In genomic region chr10:650691-651615, GRCh38 we compare ENCODE assay signal across 13 cellular contexts. TPM values are rescaled to one million over a fixed set of nuclear protein-coding genes. Genes with fewer than 3 reads are reported as not detected.
DNase-seq lines count a peak whose midpoint lies in the region; ATAC-seq and TF ChIP-seq lines count a peak whose summit lies in the region.
"Had no signal": no experiment of that assay in that cellular context is flagged by ENCODE, and none has a peak within 500 bp of the region (broad histone marks: within the 10 kb centered on the region; RNA-seq: fewer than 3 reads in every experiment).

No MANE protein-coding gene starts in this region.

- no peak for TF ChIP-seq POLR2A in esophagus muscularis mucosa (IDR thresholded peaks at IDR 0.05; ENCODE audit: low read depth)

- H3K4me1 ChIP-seq in esophagus muscularis mucosa (peaks cover 50 to 70% (median 60%) of the 10 kb centered on the region in 4 donors), muscle layer of duodenum (ENCODE audit: control insufficient read depth in 1 of 2, insufficient read depth in 2 of 2, low read length in 2 of 2) (peaks cover 3 to 29% of the 10 kb centered on the region in 2 donors)

- no peaks in the 10 kb centered on the region; the same call in 1 of the 2 replicates for H3K4me1 Mint-ChIP-seq in HFFc6 (ENCODE audit: low read depth)
- H3K4me1 Mint-ChIP-seq in type B pancreatic cell (ENCODE audit: unreplicated experiment) = peaks cover 32% of the 10 kb centered on the region
- H3K4me1 Mint-ChIP-seq in activated T-helper 17 cell treated with anti-CD3 and anti-CD28 coated beads, Interleukin-2, amount 50 U/mL, for 72 hours = no peaks in the 10 kb centered on the region
- peaks cover 26% of the 10 kb centered on the region for H3K4me1 Mint-ChIP-seq in osteocyte (ENCODE audit: unreplicated experiment)
- H3K4me1 Mint-ChIP-seq: activated CD4-positive, alpha-beta memory T cell treated with anti-CD3 and anti-CD28 coated beads, Interleukin-2, amount 10 ng/mL, durations not matched to agents 7 days and 5 days; activated naive CD8-positive, alpha-beta T cell treated with anti-CD3 and anti-CD28 coated beads, Interleukin-2, amount 50 U/mL, for 24 hours; immature natural killer cell had no signal

- TF ChIP-seq EP300 in esophagus muscularis mucosa (IDR thresholded peaks at IDR 0.05) = no peak

- H3K27ac ChIP-seq in esophagus muscularis mucosa (replicated peaks in 1 of 4) = peak overlapping the region; percentile 83 to 93 (median 89)
- H3K27ac ChIP-seq in muscle layer of duodenum (ENCODE audit: low read length) = peak overlapping the region; percentile 93
- H3K27ac ChIP-seq: suprapubic skin had no signal

- intact Hi-C loops in esophagus muscularis mucosa (cut with DNase I) = no loop called here

- peak overlapping the region; percentile 87; the same call in 1 of the 2 replicates for H3K4me3 Mint-ChIP-seq in HFFc6
- H3K4me3 Mint-ChIP-seq in type B pancreatic cell = peak overlapping the region; percentile 3
- no peak overlapping the region for H3K4me3 Mint-ChIP-seq in activated T-helper 17 cell treated with anti-CD3 and anti-CD28 coated beads, Interleukin-2, amount 50 U/mL, for 72 hours
- no peak overlapping the region for H3K4me3 Mint-ChIP-seq in osteocyte (ENCODE audit: unreplicated experiment)
- H3K4me3 Mint-ChIP-seq: activated CD4-positive, alpha-beta memory T cell treated with anti-CD3 and anti-CD28 coated beads, Interleukin-2, amount 10 ng/mL, durations not matched to agents 7 days and 5 days; activated naive CD8-positive, alpha-beta T cell treated with anti-CD3 and anti-CD28 coated beads, Interleukin-2, amount 50 U/mL, for 24 hours; immature natural killer cell had no signal

- H3K27me3 Mint-ChIP-seq in HFFc6 (ENCODE audit: insufficient read depth) = peaks cover 6% of the 10 kb centered on the region; the same call in 1 of the 2 replicates
- H3K27me3 Mint-ChIP-seq in type B pancreatic cell = no peaks in the 10 kb centered on the region
- H3K27me3 Mint-ChIP-seq in activated T-helper 17 cell treated with anti-CD3 and anti-CD28 coated beads, Interleukin-2, amount 50 U/mL, for 72 hours = peaks cover 4% of the 10 kb centered on the region
- H3K27me3 Mint-ChIP-seq in osteocyte (ENCODE audit: unreplicated experiment) = no peaks in the 10 kb centered on the region
- H3K27me3 Mint-ChIP-seq: activated CD4-positive, alpha-beta memory T cell treated with anti-CD3 and anti-CD28 coated beads, Interleukin-2, amount 10 ng/mL, durations not matched to agents 7 days and 5 days had no signal

- H3K36me3 Mint-ChIP-seq in HFFc6 (ENCODE audit: low read depth) = peaks cover 9% of the 10 kb centered on the region; the same call in 1 of the 2 replicates
- no peaks in the 10 kb centered on the region for H3K36me3 Mint-ChIP-seq in type B pancreatic cell
- no peaks in the 10 kb centered on the region for H3K36me3 Mint-ChIP-seq in activated T-helper 17 cell treated with anti-CD3 and anti-CD28 coated beads, Interleukin-2, amount 50 U/mL, for 72 hours (ENCODE audit: low read depth)
- no peaks in the 10 kb centered on the region for H3K36me3 Mint-ChIP-seq in osteocyte (ENCODE audit: unreplicated experiment)
- H3K36me3 Mint-ChIP-seq: immature natural killer cell had no signal

- H3K27ac Mint-ChIP-seq in HFFc6 = peak overlapping the region; percentile 95
- H3K27ac Mint-ChIP-seq in type B pancreatic cell = peak overlapping the region; percentile 72
- no peak overlapping the region for H3K27ac Mint-ChIP-seq in activated T-helper 17 cell treated with anti-CD3 and anti-CD28 coated beads, Interleukin-2, amount 50 U/mL, for 72 hours
- H3K27ac Mint-ChIP-seq in osteocyte (ENCODE audit: unreplicated experiment) = no peak overlapping the region
- H3K27ac Mint-ChIP-seq: activated CD4-positive, alpha-beta memory T cell treated with anti-CD3 and anti-CD28 coated beads, Interleukin-2, amount 10 ng/mL, durations not matched to agents 7 days and 5 days; activated naive CD8-positive, alpha-beta T cell treated with anti-CD3 and anti-CD28 coated beads, Interleukin-2, amount 50 U/mL, for 24 hours; immature natural killer cell had no signal

- H3K4me3 ChIP-seq in esophagus muscularis mucosa (peak overlapping the region; percentile 47 to 55 (median 52)), muscle layer of duodenum (ENCODE audit: low read depth in 1 of 2, low read length in 2 of 2) (peak overlapping the region; percentile 49 to 59)
- H3K4me3 ChIP-seq: suprapubic skin had no signal

- H3K36me3 ChIP-seq in esophagus muscularis mucosa (no peaks in the 10 kb centered on the region), muscle layer of duodenum (ENCODE audit: control insufficient read depth in 1 of 2, insufficient read depth in 2 of 2, low read length in 2 of 2) (no peaks in the 10 kb centered on the region)
- H3K36me3 ChIP-seq: suprapubic skin had no signal

- H3K9me3 ChIP-seq in esophagus muscularis mucosa (peaks cover 0 to 2% (median 0%) of the 10 kb centered on the region in 4 donors), muscle layer of duodenum (ENCODE audit: control insufficient read depth in 1 of 2, low read length in 2 of 2) (no peaks in the 10 kb centered on the region)
- H3K9me3 ChIP-seq: suprapubic skin had no signal

- ATAC-seq in activated T-helper 17 cell treated with anti-CD3 and anti-CD28 coated beads, Interleukin-2, amount 50 U/mL, for 72 hours (replicated peaks) = no peak
- no peak for ATAC-seq in HG03135 (IDR thresholded peaks at IDR 0.05; ENCODE audit: unreplicated experiment)
- ATAC-seq: activated naive CD8-positive, alpha-beta T cell treated with anti-CD3 and anti-CD28 coated beads, Interleukin-2, amount 50 U/mL, for 24 hours had no signal

- TF ChIP-seq CTCF in HFFc6 (IDR thresholded peaks at IDR 0.05) (no peak), esophagus muscularis mucosa (IDR thresholded peaks at IDR 0.05) (no peak), type B pancreatic cell (conservative IDR thresholded peaks at IDR 0.05) (no peak), osteocyte (IDR thresholded peaks at IDR 0.05) (no peak)

- no peaks in the 10 kb centered on the region for H3K27me3 ChIP-seq in esophagus muscularis mucosa
- no peaks in the 10 kb centered on the region for H3K27me3 ChIP-seq in muscle layer of duodenum (ENCODE audit: low read depth, low read length)
- H3K27me3 ChIP-seq: suprapubic skin had no signal

- DNase-seq in HFFc6 = peak; percentile 68
- no peak for DNase-seq in esophagus muscularis mucosa (ENCODE audit: extremely low spot score)
- DNase-seq in type B pancreatic cell (ENCODE audit: extremely low spot score, unreplicated experiment) = no peak
- no peak for DNase-seq in osteocyte (ENCODE audit: extremely low spot score, unreplicated experiment)
- DNase-seq: activated CD4-positive, alpha-beta memory T cell treated with anti-CD3 and anti-CD28 coated beads, Interleukin-2, amount 10 ng/mL, durations not matched to agents 7 days and 5 days; activated naive CD8-positive, alpha-beta T cell treated with anti-CD3 and anti-CD28 coated beads, Interleukin-2, amount 50 U/mL, for 24 hours; DMS153; immature natural killer cell; T-helper 1 cell had no signal

- WGBS in esophagus muscularis mucosa = 57% methylated on average over 20 of the region's 22 CpGs

- H3K9me3 Mint-ChIP-seq in HFFc6 (no peaks in the 10 kb centered on the region), type B pancreatic cell (no peaks in the 10 kb centered on the region), osteocyte (ENCODE audit: unreplicated experiment) (no peaks in the 10 kb centered on the region)
- no peaks in the 10 kb centered on the region for H3K9me3 Mint-ChIP-seq in activated T-helper 17 cell treated with anti-CD3 and anti-CD28 coated beads, Interleukin-2, amount 50 U/mL, for 72 hours
- H3K9me3 Mint-ChIP-seq: activated CD4-positive, alpha-beta memory T cell treated with anti-CD3 and anti-CD28 coated beads, Interleukin-2, amount 10 ng/mL, durations not matched to agents 7 days and 5 days; activated naive CD8-positive, alpha-beta T cell treated with anti-CD3 and anti-CD28 coated beads, Interleukin-2, amount 50 U/mL, for 24 hours; immature natural killer cell had no signal

RNA-seq across cellular contexts. Expression of gene DIP2C, which starts 38.5 kb away (rescaled TPM):
- 10 to 100 TPM; 23.2 to 28.9 (median 26.3) TPM for total RNA-seq in HFFc6 (2021; fragmentation: NEBNext Ultra II Directional; extraction: Animal tissue kit (Norgen Biotek cat#: 25700))
- total RNA-seq in esophagus muscularis mucosa = 10 to 100 TPM; 38.6 to 66.4 (median 55.7) TPM
- 22.6 and 23.1 TPM in 2 replicates for total RNA-seq in type B pancreatic cell (ENCODE audit: low replicate concordance)
- total RNA-seq in activated T-helper 17 cell treated with anti-CD3 and anti-CD28 coated beads, Interleukin-2, amount 50 U/mL, for 72 hours = 1 to 10 TPM; 1.1 to 1.9 TPM
- total RNA-seq in osteocyte = 36.8 and 36.9 TPM in 2 replicates

Comparison
In these comparisons a context has a peak if more than half of its experiments do, and no peak if none do; other contexts are left out.
1. H3K27ac Mint-ChIP-seq: peak in HFFc6 (single experiment) and type B pancreatic cell (single experiment); none in activated T-helper 17 cell treated with anti-CD3 and anti-CD28 coated beads, Interleukin-2, amount 50 U/mL, for 72 hours (single experiment) and osteocyte (single experiment).
2. H3K4me3 Mint-ChIP-seq: peak in HFFc6 (single experiment) and type B pancreatic cell (single experiment); none in activated T-helper 17 cell treated with anti-CD3 and anti-CD28 coated beads, Interleukin-2, amount 50 U/mL, for 72 hours (single experiment) and osteocyte (single experiment).